25 cellular contexts compared by ENCODE assay signal in the genomic region with DNA sequence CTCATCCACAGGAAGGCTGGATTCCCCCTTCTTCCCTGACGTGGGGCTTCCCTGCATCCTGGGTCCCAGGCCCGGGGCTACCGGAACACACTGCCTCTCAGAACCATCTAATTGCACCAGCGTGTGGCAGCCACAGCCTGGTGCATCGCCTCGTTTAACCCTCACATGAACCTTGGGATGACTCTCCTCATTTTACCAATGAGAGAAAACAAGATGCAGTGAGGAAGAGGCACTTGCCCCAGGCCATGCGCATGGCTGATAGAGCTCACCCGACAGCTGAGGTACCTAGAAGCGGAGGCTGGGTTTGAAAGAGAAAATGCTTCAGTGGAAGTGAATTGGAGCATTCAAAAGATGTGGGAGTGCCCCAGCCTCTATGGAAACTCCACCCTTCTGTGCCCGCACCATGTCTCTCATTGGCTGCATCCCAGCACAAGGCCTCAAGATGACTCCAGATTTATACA.
A peak's percentile ranks its signal among the peaks of the same experiment; 100 is the strongest.
DNase-seq lines count a peak whose midpoint lies in the region; ATAC-seq and TF ChIP-seq lines count a peak whose summit lies in the region.
"Had no signal": no experiment of that assay in that cellular context is flagged by ENCODE, and none has a peak within 500 bp of the region (broad histone marks: within the 10 kb centered on the region; RNA-seq: fewer than 3 reads in every experiment).

No MANE protein-coding gene starts in this region.

- no peak overlapping the region for H3K4me2 ChIP-seq in trophoblast cell (ENCODE audit: low read length)
- H3K4me2 ChIP-seq: SK-N-SH had no signal

- TF ChIP-seq CTCF in BE2C (IDR thresholded peaks at IDR 0.05; ENCODE audit: low read depth, low read length), result no peak
- TF ChIP-seq CTCF in WTC11 (IDR thresholded peaks at IDR 0.05), result no peak
- TF ChIP-seq CTCF in stomach (IDR thresholded peaks at IDR 0.05), result no peak

- no peak overlapping the region for H3K27ac ChIP-seq in trophoblast cell (ENCODE audit: low read depth, low read length)
- H3K27ac ChIP-seq in stomach, result no peak overlapping the region
- no peak overlapping the region for H3K27ac ChIP-seq in naive thymus-derived CD4-positive, alpha-beta T cell (ENCODE audit: low read depth, low read length)
- no peak overlapping the region for H3K27ac ChIP-seq in effector memory CD4-positive, alpha-beta T cell (ENCODE audit: insufficient read depth, low read length, poor library complexity, severe bottlenecking)
- H3K27ac ChIP-seq: cardiac muscle cell, neutrophil, tibial nerve had no signal

- H2AK5ac ChIP-seq in trophoblast cell (ENCODE audit: low read length), result no peak overlapping the region

- H3K79me2 ChIP-seq in trophoblast cell (ENCODE audit: control insufficient read depth, insufficient read depth, low read length, poor library complexity), result no peaks in the 10 kb centered on the region

- H3K14ac ChIP-seq in trophoblast cell (ENCODE audit: low read length), result no peak overlapping the region

- H3K36me3 ChIP-seq in BE2C (no peaks in the 10 kb centered on the region), trophoblast cell (ENCODE audit: control insufficient read depth in 1 of 2, insufficient read depth in 2 of 2, low read length in 2 of 2) (peaks cover 2 to 9% of the 10 kb centered on the region in 2 experiments), stomach (peaks cover 7 to 55% (median 47%) of the 10 kb centered on the region in 4 donors)
- peaks cover 0 to 5% (median 0%) of the 10 kb centered on the region in 3 experiments for H3K36me3 ChIP-seq in naive thymus-derived CD4-positive, alpha-beta T cell (ENCODE audit: control insufficient read depth in 2 of 3, insufficient read depth in 3 of 3, low read length in 3 of 3)
- H3K36me3 ChIP-seq in effector memory CD4-positive, alpha-beta T cell (ENCODE audit: control insufficient read depth, insufficient read depth, low read length), result no peaks in the 10 kb centered on the region
- H3K36me3 ChIP-seq: cardiac muscle cell had no signal

- no peak overlapping the region for H4K8ac ChIP-seq in trophoblast cell (ENCODE audit: low read depth, low read length)

- H3K18ac ChIP-seq in trophoblast cell (ENCODE audit: low read length), result no peak overlapping the region

- H3K27me3 ChIP-seq in BE2C (no peaks in the 10 kb centered on the region), trophoblast cell (ENCODE audit: insufficient read depth, low read length) (no peaks in the 10 kb centered on the region), stomach (no peaks in the 10 kb centered on the region)
- no peaks in the 10 kb centered on the region for H3K27me3 ChIP-seq in naive thymus-derived CD4-positive, alpha-beta T cell (ENCODE audit: control insufficient read depth in 2 of 2, insufficient read depth in 2 of 2, low read length in 2 of 2)
- H3K27me3 ChIP-seq in effector memory CD4-positive, alpha-beta T cell (replicated peaks; ENCODE audit: control insufficient read depth, insufficient read depth, low read length, poor library complexity, severe bottlenecking), result no peaks in the 10 kb centered on the region
- H3K27me3 ChIP-seq: cardiac muscle cell, neutrophil, tibial nerve had no signal

- ATAC-seq in WTC11, result peak; percentile 81
- no peak for ATAC-seq in naive thymus-derived CD4-positive, alpha-beta T cell

- H3K9me3 ChIP-seq in BE2C (no peaks in the 10 kb centered on the region), trophoblast cell (ENCODE audit: insufficient read depth, low read depth, low read length) (peaks cover 2% of the 10 kb centered on the region), stomach (no peaks in the 10 kb centered on the region)
- no peaks in the 10 kb centered on the region for H3K9me3 ChIP-seq in naive thymus-derived CD4-positive, alpha-beta T cell (ENCODE audit: control insufficient read depth in 2 of 3, low read length in 3 of 3)
- no peaks in the 10 kb centered on the region for H3K9me3 ChIP-seq in effector memory CD4-positive, alpha-beta T cell (ENCODE audit: control insufficient read depth, low read length)
- H3K9me3 ChIP-seq: neutrophil, SK-N-SH, tibial nerve had no signal

- H3K4me1 Mint-ChIP-seq in WTC11, result peaks cover 5% of the 10 kb centered on the region
- H3K4me1 Mint-ChIP-seq in naive thymus-derived CD4-positive, alpha-beta T cell, result no peaks in the 10 kb centered on the region
- H3K4me1 Mint-ChIP-seq: activated B cell treated with CpG ODN at 0.5 μM for 24 hours, B cell had no signal

- H2BK5ac ChIP-seq in trophoblast cell (ENCODE audit: low read depth, low read length, poor library complexity), result no peak overlapping the region

- intact Hi-C loops in stomach (cut with DNase I; ENCODE audit: low total_unique reads), result no loop called here
- intact Hi-C loops in naive thymus-derived CD4-positive, alpha-beta T cell (cut with micrococcal nuclease), result no loop called here

- H2BK12ac ChIP-seq in trophoblast cell (ENCODE audit: low read length), result no peak overlapping the region

- H3K4me3 Mint-ChIP-seq in WTC11, result no peak overlapping the region
- no peak overlapping the region for H3K4me3 Mint-ChIP-seq in naive thymus-derived CD4-positive, alpha-beta T cell
- H3K4me3 Mint-ChIP-seq: activated B cell treated with CpG ODN at 0.5 μM for 24 hours; activated CD4-positive, alpha-beta memory T cell treated with anti-CD3 and anti-CD28 coated beads for 36 hours; B cell; T-helper 2 cell treated with Interferon-gamma antibody and Interleukin-4, amounts not matched to agents 5 μg/mL and 100 μg/mL, for 36 hours had no signal

- H2AFZ ChIP-seq in trophoblast cell (ENCODE audit: insufficient read depth, low read length, poor library complexity), result no peak overlapping the region

- H4K91ac ChIP-seq in trophoblast cell (ENCODE audit: low read depth, low read length), result no peak overlapping the region

- no peaks in the 10 kb centered on the region; the same call in 1 of the 2 replicates for H3K9me3 Mint-ChIP-seq in WTC11
- peaks cover 0 to 3% (median 0%) of the 10 kb centered on the region in 11 donors for H3K9me3 Mint-ChIP-seq in naive thymus-derived CD4-positive, alpha-beta T cell
- H3K9me3 Mint-ChIP-seq: activated B cell treated with CpG ODN at 0.5 μM for 24 hours; activated CD4-positive, alpha-beta memory T cell treated with anti-CD3 and anti-CD28 coated beads for 36 hours; T-helper 2 cell treated with Interferon-gamma antibody and Interleukin-4, amounts not matched to agents 5 μg/mL and 100 μg/mL, for 36 hours had no signal

- no peak for TF ChIP-seq EP300 in stomach (IDR thresholded peaks at IDR 0.05)

- DNase-seq in BE2C (peak; percentile 33), WTC11 (ENCODE audit: low spot score) (no peak), hippocampal formation (lab: John Stamatoyannopoulos, UW) (peak; percentile 50 to 81), trophoblast cell (no peak), stomach (no peak), NCI-H526 treated with DMSO at 0.1 percent for 48 hours (lab: John Stamatoyannopoulos, UW) (no peak)
- no peak for DNase-seq in naive thymus-derived CD4-positive, alpha-beta T cell
- no peak for DNase-seq in effector memory CD4-positive, alpha-beta T cell
- DNase-seq: activated B cell treated with CpG ODN at 0.5 μM for 24 hours; activated CD4-positive, alpha-beta memory T cell treated with anti-CD3 and anti-CD28 coated beads for 36 hours; activated naive CD4-positive, alpha-beta T cell; dermis blood vessel endothelial cell; EL; KBM-7; MM.1S; NCI-H146; NCI-H774; SK-N-SH; stimulated activated CD4-positive, alpha-beta T cell treated with anti-CD3 and anti-CD28 coated beads, Interleukin-4, amount 100 ng/mL, for 1 hour; stimulated activated naive CD4-positive, alpha-beta T cell treated with Interleukin-2 at 50 U/mL for 16 hours had no signal

- H3K4ac ChIP-seq in trophoblast cell (ENCODE audit: low read depth, low read length), result no peak overlapping the region

- POLR2A ChIA-PET in WTC11 (lab: Charles Lee), result no interaction called here
- POLR2A ChIA-PET in naive thymus-derived CD4-positive, alpha-beta T cell (lab: Charles Lee), result no interaction called here

- no peak overlapping the region for H3K4me3 ChIP-seq in BE2C (ENCODE audit: low read depth, low read length)
- peak overlapping the region; percentile 34 for H3K4me3 ChIP-seq in trophoblast cell (ENCODE audit: low read depth, low read length)
- no peak overlapping the region for H3K4me3 ChIP-seq in stomach
- H3K4me3 ChIP-seq in naive thymus-derived CD4-positive, alpha-beta T cell (ENCODE audit: low read length), result no peak overlapping the region
- no peak overlapping the region for H3K4me3 ChIP-seq in effector memory CD4-positive, alpha-beta T cell (ENCODE audit: insufficient read depth, low read depth, low read length, poor library complexity, severe bottlenecking)
- H3K4me3 ChIP-seq: cardiac muscle cell, tibial nerve had no signal

- no peak overlapping the region for H2BK120ac ChIP-seq in trophoblast cell (ENCODE audit: insufficient read depth, low read length, poor library complexity)

- CTCF ChIA-PET in WTC11 (lab: Charles Lee), result interaction anchor here (1.0 to 3.0 kb wide), 2 partner anchors 13 to 21 kb away, joined by 3 to 7 read pairs; no protein-coding TSS in a partner anchor
- CTCF ChIA-PET in naive thymus-derived CD4-positive, alpha-beta T cell (lab: Charles Lee), result no interaction called here

- H3K36me3 Mint-ChIP-seq in WTC11, result no peaks in the 10 kb centered on the region
- H3K36me3 Mint-ChIP-seq in naive thymus-derived CD4-positive, alpha-beta T cell, result peaks cover 0 to 66% (median 33%) of the 10 kb centered on the region in 5 donors

- no CpG with 5 or more reads among the region's 10 CpGs for WGBS in trophoblast cell (ENCODE audit: extremely low coverage, insufficient coverage, insufficient read length)
- whole genome bisulfite sequencing in stomach, 5 donors, result 85 to 96% (median 89%) methylated on average over 10 of the region's 10 CpGs

- no peak overlapping the region for H3K23ac ChIP-seq in trophoblast cell (ENCODE audit: low read length)

- no peaks in the 10 kb centered on the region for H3K27me3 Mint-ChIP-seq in WTC11 (ENCODE audit: low read depth)
- no peaks in the 10 kb centered on the region for H3K27me3 Mint-ChIP-seq in naive thymus-derived CD4-positive, alpha-beta T cell
- H3K27me3 Mint-ChIP-seq: activated B cell treated with CpG ODN at 0.5 μM for 24 hours; activated CD4-positive, alpha-beta memory T cell treated with anti-CD3 and anti-CD28 coated beads for 36 hours; B cell had no signal

- TF ChIP-seq POLR2A in stomach (IDR thresholded peaks at IDR 0.05), result no peak

- H3K4me1 ChIP-seq in BE2C, result no peaks in the 10 kb centered on the region; the same call in 1 of the 2 replicates
- no peaks in the 10 kb centered on the region for H3K4me1 ChIP-seq in trophoblast cell (ENCODE audit: control insufficient read depth in 1 of 2, insufficient read depth in 2 of 2, low read length in 2 of 2)
- H3K4me1 ChIP-seq in stomach, result no peaks in the 10 kb centered on the region
- no peaks in the 10 kb centered on the region for H3K4me1 ChIP-seq in naive thymus-derived CD4-positive, alpha-beta T cell (ENCODE audit: control insufficient read depth in 2 of 2, insufficient read depth in 2 of 2, low read length in 2 of 2)
- H3K4me1 ChIP-seq in effector memory CD4-positive, alpha-beta T cell (ENCODE audit: control insufficient read depth, insufficient read depth, low read length, poor library complexity, severe bottlenecking), result no peaks in the 10 kb centered on the region

- H4K12ac ChIP-seq in trophoblast cell (ENCODE audit: low read depth, low read length), result no peak overlapping the region

- peak overlapping the region; percentile 61; the same call in 1 of the 2 replicates for H3K27ac Mint-ChIP-seq in WTC11
- H3K27ac Mint-ChIP-seq in naive thymus-derived CD4-positive, alpha-beta T cell, result no peak overlapping the region
- H3K27ac Mint-ChIP-seq: activated B cell treated with CpG ODN at 0.5 μM for 24 hours; activated CD4-positive, alpha-beta memory T cell treated with anti-CD3 and anti-CD28 coated beads for 36 hours; B cell; T-helper 2 cell treated with Interferon-gamma antibody and Interleukin-4, amounts not matched to agents 5 μg/mL and 100 μg/mL, for 36 hours had no signal

- H3K9ac ChIP-seq in trophoblast cell (ENCODE audit: low read length), result no peak overlapping the region
- H3K9ac ChIP-seq: SK-N-SH had no signal

- no peaks in the 10 kb centered on the region for H3K79me1 ChIP-seq in trophoblast cell (ENCODE audit: low read length)

Comparison
In these comparisons a context has a peak if more than half of its experiments do, and no peak if none do; other contexts are left out.
1. DNase-seq: peak in BE2C (single experiment) and hippocampal formation (2 of 2); none in WTC11 (single experiment), trophoblast cell (0 of 2), stomach (single experiment), NCI-H526 treated with DMSO at 0.1 percent for 48 hours (single experiment), naive thymus-derived CD4-positive, alpha-beta T cell (0 of 9) and effector memory CD4-positive, alpha-beta T cell (0 of 3).